In genomic region chrX:123274796-123275195, GRCh38 we compare ENCODE assay signal across 14 cellular contexts.
A peak's percentile ranks its signal among the peaks of the same experiment; 100 is the strongest.
DNase-seq lines count a peak whose midpoint lies in the region; ATAC-seq, FAIRE-seq and TF ChIP-seq lines count a peak whose summit lies in the region.
"Had no signal": no experiment of that assay in that cellular context is flagged by ENCODE, and none has a peak within 500 bp of the region (broad histone marks: within the 10 kb centered on the region; RNA-seq: fewer than 3 reads in every experiment).

No MANE protein-coding gene starts in this region.

- TF ChIP-seq CTCF in astrocyte (IDR thresholded peaks at IDR 0.05; ENCODE audit: insufficient read depth, low read depth, low read length) (no peak), epithelial cell of esophagus (IDR thresholded peaks at IDR 0.05; ENCODE audit: insufficient read depth, low read depth, low read length, missing control alignments) (no peak)

- no peak for ATAC-seq in HG03457 (IDR thresholded peaks at IDR 0.05; ENCODE audit: unreplicated experiment)
- ATAC-seq: CD8-positive, alpha-beta T cell had no signal

- H4K20me1 ChIP-seq in astrocyte (ENCODE audit: insufficient read depth, low read length) = no peaks in the 10 kb centered on the region

- H3K36me3 Mint-ChIP-seq in astrocyte (ENCODE audit: low read depth, unreplicated experiment) = no peaks in the 10 kb centered on the region
- H3K36me3 Mint-ChIP-seq: CD14-positive monocyte; CD8-positive, alpha-beta T cell had no signal

- no peaks in the 10 kb centered on the region for H3K27me3 Mint-ChIP-seq in astrocyte (ENCODE audit: low read depth, unreplicated experiment)

- DNase-seq in M059J (ENCODE audit: low read depth) = peak; percentile 5
- DNase-seq in astrocyte (ENCODE audit: low read depth) = peak; percentile 51
- peak; percentile 29 for DNase-seq in epithelial cell of esophagus (ENCODE audit: low read depth)
- no peak for DNase-seq in DMS53 treated with DMSO at 0.1 percent for 48 hours (lab: John Stamatoyannopoulos, UW; ENCODE audit: unreplicated experiment)
- no peak for DNase-seq in DMS 273 (lab: John Stamatoyannopoulos, UW; ENCODE audit: unreplicated experiment)
- DNase-seq: CD8-positive, alpha-beta T cell; COR-L47 had no signal

- no peak overlapping the region for H3K4me3 Mint-ChIP-seq in astrocyte (ENCODE audit: unreplicated experiment)
- H3K4me3 Mint-ChIP-seq: CD14-positive monocyte; CD8-positive, alpha-beta T cell had no signal

- H3K36me3 ChIP-seq in astrocyte (ENCODE audit: insufficient read depth, low read length) = no peaks in the 10 kb centered on the region
- H3K36me3 ChIP-seq: HAP-1 had no signal

- no peak overlapping the region for H3K27ac ChIP-seq in astrocyte (ENCODE audit: low read depth, low read length)

- H3K27ac Mint-ChIP-seq in astrocyte (ENCODE audit: unreplicated experiment) = no peak overlapping the region
- H3K27ac Mint-ChIP-seq: CD14-positive monocyte; CD8-positive, alpha-beta T cell had no signal

- no peak overlapping the region for H3K4me3 ChIP-seq in astrocyte (ENCODE audit: insufficient read depth, low read depth, low read length)
- no peak overlapping the region for H3K4me3 ChIP-seq in epithelial cell of esophagus (ENCODE audit: low read length)
- H3K4me3 ChIP-seq: HAP-1 had no signal

- no peak overlapping the region for H3K4me2 ChIP-seq in astrocyte (ENCODE audit: low read length)

- H3K9me3 Mint-ChIP-seq in astrocyte (ENCODE audit: unreplicated experiment) = no peaks in the 10 kb centered on the region
- H3K9me3 Mint-ChIP-seq: CD14-positive monocyte; CD8-positive, alpha-beta T cell had no signal

- H3K79me2 ChIP-seq in astrocyte (ENCODE audit: insufficient read depth, low read length) = no peaks in the 10 kb centered on the region

- H3K4me1 ChIP-seq in astrocyte (ENCODE audit: insufficient read depth, low read length) = peaks cover 3% of the 10 kb centered on the region
- H3K4me1 ChIP-seq: HAP-1 had no signal

- H2AFZ ChIP-seq in astrocyte (ENCODE audit: low read depth, low read length) = no peak overlapping the region

- H3K9ac ChIP-seq in astrocyte (ENCODE audit: low read length) = no peak overlapping the region

- peak; percentile 67 for FAIRE-seq in astrocyte (lab: Jason Lieb, UNC)
- FAIRE-seq: D721Med, GM18507, H1, HTR-8/SVneo had no signal

- H3K4me1 Mint-ChIP-seq in astrocyte (ENCODE audit: low read depth, unreplicated experiment) = no peaks in the 10 kb centered on the region
- H3K4me1 Mint-ChIP-seq: CD14-positive monocyte had no signal

- H3K9me3 ChIP-seq in astrocyte (ENCODE audit: insufficient read depth, low read depth, low read length) = no peaks in the 10 kb centered on the region
- H3K9me3 ChIP-seq: HAP-1 had no signal

- no peaks in the 10 kb centered on the region for H3K27me3 ChIP-seq in astrocyte (ENCODE audit: insufficient read depth, low read length)

Comparison
In these comparisons a context has a peak if more than half of its experiments do, and no peak if none do; other contexts are left out.
1. DNase-seq: peak in M059J (single experiment), astrocyte (single experiment) and epithelial cell of esophagus (single experiment); none in DMS53 treated with DMSO at 0.1 percent for 48 hours (single experiment) and DMS 273 (single experiment).